ENCODE assay signal across 8 cellular contexts in the genomic region with DNA sequence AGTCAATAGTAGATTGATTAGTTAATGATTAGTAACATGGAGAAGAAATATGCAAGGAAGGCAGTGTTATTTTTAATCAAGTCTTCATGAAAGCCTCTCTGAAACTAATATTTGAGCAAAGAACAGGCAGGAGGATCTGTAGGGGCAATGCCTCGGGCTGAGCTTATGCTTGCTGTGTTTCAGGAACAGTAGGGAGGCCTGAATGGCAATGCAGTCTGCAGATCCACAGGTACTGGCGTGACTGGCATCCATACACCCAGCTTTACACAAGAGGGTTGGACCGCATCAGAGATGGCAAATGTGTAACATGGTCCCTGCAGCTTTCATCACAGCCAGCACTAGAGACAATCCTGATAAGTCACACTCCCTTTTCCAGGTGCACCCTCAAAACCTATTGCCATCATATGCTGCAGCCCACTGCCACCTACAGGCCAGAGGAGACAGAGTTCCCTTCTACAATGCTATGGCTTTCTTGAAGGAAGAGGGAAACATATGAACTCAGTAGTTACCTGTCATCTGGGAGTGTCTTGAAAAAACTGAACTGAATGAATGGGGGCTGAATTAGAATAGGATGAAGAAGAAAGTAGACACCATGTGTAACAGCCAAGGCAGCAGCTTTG.
DNase-seq lines count a peak whose midpoint lies in the region; ATAC-seq and TF ChIP-seq lines count a peak whose summit lies in the region.

No MANE protein-coding gene starts in this region.

- no peak overlapping the region for H3K27ac Mint-ChIP-seq in stimulated activated memory B cell treated with anti-CD40 and anti-IgM and Interleukin-4, amounts not matched to agents 10 μg/mL and 1 μg/mL and 100 μg/mL, for 72 hours

- peak; percentile 38 for DNase-seq in DMS153 treated with DMSO at 0.1 percent for 48 hours (lab: John Stamatoyannopoulos, UW; ENCODE audit: unreplicated experiment)
- DNase-seq in GM20000 (ENCODE audit: low spot score) = peak; percentile 44
- no peak for DNase-seq in left ventricle myocardium inferior
- no peak for DNase-seq in COR-L47 (lab: John Stamatoyannopoulos, UW)
- no peak for DNase-seq in D341Med (ENCODE audit: low spot score)

- H3K4me1 ChIP-seq in left ventricle myocardium inferior = peaks cover 3% of the 10 kb centered on the region

- H2AFZ ChIP-seq in SU-DHL-6 (ENCODE audit: low read depth, low read length, severe bottlenecking) = no peak overlapping the region

- H3K4me3 ChIP-seq in SU-DHL-6 (ENCODE audit: insufficient read depth, low read length, poor library complexity, severe bottlenecking) (no peak overlapping the region), left ventricle myocardium inferior (no peak overlapping the region)

- H3K4me1 Mint-ChIP-seq in stimulated activated memory B cell treated with anti-CD40 and anti-IgM and Interleukin-4, amounts not matched to agents 10 μg/mL and 1 μg/mL and 100 μg/mL, for 72 hours = no peaks in the 10 kb centered on the region

- no peaks in the 10 kb centered on the region for H3K27me3 Mint-ChIP-seq in stimulated activated memory B cell treated with anti-CD40 and anti-IgM and Interleukin-4, amounts not matched to agents 10 μg/mL and 1 μg/mL and 100 μg/mL, for 72 hours

- H3K27me3 ChIP-seq in SU-DHL-6 (ENCODE audit: low read length) (no peaks in the 10 kb centered on the region), left ventricle myocardium inferior (ENCODE audit: low read depth) (no peaks in the 10 kb centered on the region)

- no peaks in the 10 kb centered on the region for H3F3A ChIP-seq in SU-DHL-6 (ENCODE audit: insufficient read depth)

- intact Hi-C loops in left ventricle myocardium inferior (cut with micrococcal nuclease) = no loop called here

- TF ChIP-seq CTCF in GM20000 (IDR thresholded peaks at IDR 0.05; ENCODE audit: extremely low read depth, missing control alignments) (peak; percentile 81), LNCAP (IDR thresholded peaks at IDR 0.05) (peak; percentile 77), SU-DHL-6 (IDR thresholded peaks at IDR 0.05; ENCODE audit: insufficient read depth, low read length, poor library complexity, severe bottlenecking) (peak; percentile 67), left ventricle myocardium inferior (IDR thresholded peaks at IDR 0.05; ENCODE audit: borderline replicate concordance) (peak; percentile 70)

- H4K20me1 ChIP-seq in SU-DHL-6 (ENCODE audit: low read depth, low read length) = no peaks in the 10 kb centered on the region

- H3K79me2 ChIP-seq in SU-DHL-6 (ENCODE audit: insufficient read depth, low read length) = no peaks in the 10 kb centered on the region

- no peaks in the 10 kb centered on the region for H3K9me2 ChIP-seq in SU-DHL-6 (replicated peaks; ENCODE audit: insufficient read depth, low read length)

- no peak overlapping the region for H3K9ac ChIP-seq in SU-DHL-6 (ENCODE audit: low read length)

- H3K27ac ChIP-seq in SU-DHL-6 (ENCODE audit: low read depth, low read length) = no peak overlapping the region
- no peak overlapping the region for H3K27ac ChIP-seq in left ventricle myocardium inferior (replicated peaks)

- H3K36me3 ChIP-seq in SU-DHL-6 (ENCODE audit: low read length) = no peaks in the 10 kb centered on the region
- H3K36me3 ChIP-seq in left ventricle myocardium inferior = no peaks in the 10 kb centered on the region

- H3K9me3 ChIP-seq in SU-DHL-6 (ENCODE audit: insufficient read depth, low read length) (no peaks in the 10 kb centered on the region), left ventricle myocardium inferior (replicated peaks) (no peaks in the 10 kb centered on the region)

- H3K4me3 Mint-ChIP-seq in stimulated activated memory B cell treated with anti-CD40 and anti-IgM and Interleukin-4, amounts not matched to agents 10 μg/mL and 1 μg/mL and 100 μg/mL, for 72 hours = no peak overlapping the region

- no peaks in the 10 kb centered on the region for H3K36me3 Mint-ChIP-seq in stimulated activated memory B cell treated with anti-CD40 and anti-IgM and Interleukin-4, amounts not matched to agents 10 μg/mL and 1 μg/mL and 100 μg/mL, for 72 hours

- no peak overlapping the region for H3K4me2 ChIP-seq in SU-DHL-6 (ENCODE audit: low read depth, low read length, poor library complexity, severe bottlenecking)

- no peaks in the 10 kb centered on the region for H3K9me3 Mint-ChIP-seq in stimulated activated memory B cell treated with anti-CD40 and anti-IgM and Interleukin-4, amounts not matched to agents 10 μg/mL and 1 μg/mL and 100 μg/mL, for 72 hours

- peak; percentile 57 for ATAC-seq in stimulated activated memory B cell treated with anti-CD40 and anti-IgM and Interleukin-4, amounts not matched to agents 10 μg/mL and 1 μg/mL and 100 μg/mL, for 72 hours

Comparison
In these comparisons a context has a peak if more than half of its experiments do, and no peak if none do; other contexts are left out.
1. DNase-seq: peak in DMS153 treated with DMSO at 0.1 percent for 48 hours (single experiment) and GM20000 (single experiment); none in left ventricle myocardium inferior (single experiment), COR-L47 (single experiment) and D341Med (single experiment).
2. Peak in every context shown above with its lines, with median percentiles within 50 percentile points of each other: CTCF ChIP-seq.